24 cellular contexts compared by ENCODE assay signal in the genomic region with DNA sequence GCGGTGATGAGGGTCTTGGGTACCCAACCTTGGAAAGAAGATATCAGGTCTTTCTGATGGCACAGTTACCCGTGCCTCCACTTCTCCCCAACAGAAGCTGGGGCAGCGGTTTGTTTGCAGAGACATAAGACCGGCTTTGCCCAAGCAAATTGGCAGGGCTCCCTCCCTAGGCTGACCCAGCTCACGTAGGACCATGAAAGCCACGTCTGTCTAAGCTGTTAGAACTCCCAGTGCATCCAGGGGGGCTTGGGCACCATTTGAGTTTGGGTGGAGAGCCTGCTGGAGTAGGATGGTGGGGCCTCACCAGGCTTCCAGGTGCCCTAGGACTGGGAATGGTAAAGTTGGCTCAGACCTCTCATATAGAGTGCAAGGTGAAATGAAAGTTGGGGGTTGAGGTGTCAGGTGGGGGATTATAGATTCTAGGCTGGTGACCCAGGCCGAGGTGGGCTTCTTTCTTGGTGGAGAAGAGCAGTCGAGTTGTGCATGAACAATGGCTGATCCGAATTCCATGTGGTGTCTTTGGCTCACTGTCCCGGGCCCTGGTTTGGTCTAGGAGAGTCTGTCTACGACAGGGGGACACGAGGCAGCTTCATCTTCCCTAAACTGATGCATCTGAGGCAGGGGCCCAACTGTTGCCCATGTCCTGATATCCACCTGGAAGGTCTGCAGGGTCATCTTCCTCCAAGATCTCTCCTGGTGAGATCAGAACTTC. TPM values are rescaled to one million over a fixed set of nuclear protein-coding genes. Genes with fewer than 3 reads are reported as not detected.
A peak's percentile ranks its signal among the peaks of the same experiment; 100 is the strongest.
DNase-seq lines count a peak whose midpoint lies in the region; ATAC-seq and TF ChIP-seq lines count a peak whose summit lies in the region.
"Had no signal": no experiment of that assay in that cellular context is flagged by ENCODE, and none has a peak within 500 bp of the region (broad histone marks: within the 10 kb centered on the region; RNA-seq: fewer than 3 reads in every experiment).

No MANE protein-coding gene starts in this region.

- intact Hi-C loops in upper lobe of right lung (cut with DNase I): no loop called here

- no peak for ATAC-seq in activated T-cell treated with anti-CD3 and anti-CD28 coated beads, Interleukin-2, amount 50 U/mL, for 72 hours (replicated peaks in 1 of 2)
- ATAC-seq in natural killer cell treated with Interleukin-12 subunit alpha and Interleukin-12 subunit beta and Interleukin-15 and Interleukin-18, amount 100 ng/mL, for 72 hours: no peak
- ATAC-seq in upper lobe of right lung: no peak
- ATAC-seq: A549, GM12878, left colon had no signal

- H3K9me3 ChIP-seq in upper lobe of right lung: no peaks in the 10 kb centered on the region
- H3K9me3 ChIP-seq: A549 had no signal

- H3K4me3 ChIP-seq in upper lobe of right lung: no peak overlapping the region
- H3K4me3 ChIP-seq: A549 had no signal

- peaks cover 17% of the 10 kb centered on the region for H3K4me1 Mint-ChIP-seq in activated T-cell treated with anti-CD3 and anti-CD28 coated beads, Interleukin-2, amount 50 U/mL, for 72 hours (ENCODE audit: low read depth)
- peaks cover 61% of the 10 kb centered on the region for H3K4me1 Mint-ChIP-seq in brain
- peaks cover 5% of the 10 kb centered on the region in 2 donors for H3K4me1 Mint-ChIP-seq in natural killer cell treated with Interleukin-12 subunit alpha and Interleukin-12 subunit beta and Interleukin-15 and Interleukin-18, amount 100 ng/mL, for 72 hours (ENCODE audit: low read depth in 2 of 2)

- H3K27me3 Mint-ChIP-seq in activated T-cell treated with anti-CD3 and anti-CD28 coated beads, Interleukin-2, amount 50 U/mL, for 72 hours (ENCODE audit: low read depth): peaks cover 68% of the 10 kb centered on the region
- peaks cover 68% of the 10 kb centered on the region for H3K27me3 Mint-ChIP-seq in brain
- H3K27me3 Mint-ChIP-seq in natural killer cell treated with Interleukin-12 subunit alpha and Interleukin-12 subunit beta and Interleukin-15 and Interleukin-18, amount 100 ng/mL, for 72 hours: peaks cover 30 to 47% of the 10 kb centered on the region in 2 donors

- H3K4me1 ChIP-seq in upper lobe of right lung: peaks cover 24% of the 10 kb centered on the region

- no peak overlapping the region for H3K27ac Mint-ChIP-seq in activated T-cell treated with anti-CD3 and anti-CD28 coated beads, Interleukin-2, amount 50 U/mL, for 72 hours
- peak overlapping the region in 2 of 5 experiments; percentile 19 to 78 for H3K27ac Mint-ChIP-seq in brain
- H3K27ac Mint-ChIP-seq in natural killer cell treated with Interleukin-12 subunit alpha and Interleukin-12 subunit beta and Interleukin-15 and Interleukin-18, amount 100 ng/mL, for 72 hours: no peak overlapping the region

- H3K36me3 Mint-ChIP-seq in activated T-cell treated with anti-CD3 and anti-CD28 coated beads, Interleukin-2, amount 50 U/mL, for 72 hours (ENCODE audit: insufficient read depth in 2 of 2): no peaks in the 10 kb centered on the region
- peaks cover 8% of the 10 kb centered on the region for H3K36me3 Mint-ChIP-seq in brain
- no peaks in the 10 kb centered on the region for H3K36me3 Mint-ChIP-seq in natural killer cell treated with Interleukin-12 subunit alpha and Interleukin-12 subunit beta and Interleukin-15 and Interleukin-18, amount 100 ng/mL, for 72 hours
- H3K36me3 Mint-ChIP-seq: activated naive CD4-positive, alpha-beta T cell treated with anti-CD3 and anti-CD28 coated beads, Interleukin-2, amount 10 ng/mL, durations not matched to agents 7 days and 5 days had no signal

- peak overlapping the region; percentile 11 to 39 for H3K4me3 Mint-ChIP-seq in activated T-cell treated with anti-CD3 and anti-CD28 coated beads, Interleukin-2, amount 50 U/mL, for 72 hours
- peak overlapping the region; percentile 52 to 92 (median 90) for H3K4me3 Mint-ChIP-seq in brain
- H3K4me3 Mint-ChIP-seq in natural killer cell treated with Interleukin-12 subunit alpha and Interleukin-12 subunit beta and Interleukin-15 and Interleukin-18, amount 100 ng/mL, for 72 hours: no peak overlapping the region

- H3K36me3 ChIP-seq in upper lobe of right lung: no peaks in the 10 kb centered on the region

- H3K27me3 ChIP-seq in upper lobe of right lung: peaks cover 61% of the 10 kb centered on the region

- TF ChIP-seq CTCF in brain (conservative IDR thresholded peaks at IDR 0.05) (no peak), upper lobe of right lung (IDR thresholded peaks at IDR 0.05) (no peak)

- no peaks in the 10 kb centered on the region for H3K9me3 Mint-ChIP-seq in activated T-cell treated with anti-CD3 and anti-CD28 coated beads, Interleukin-2, amount 50 U/mL, for 72 hours
- H3K9me3 Mint-ChIP-seq in brain: peaks cover 0 to 11% (median 0%) of the 10 kb centered on the region in 5 experiments
- H3K9me3 Mint-ChIP-seq in natural killer cell treated with Interleukin-12 subunit alpha and Interleukin-12 subunit beta and Interleukin-15 and Interleukin-18, amount 100 ng/mL, for 72 hours: no peaks in the 10 kb centered on the region
- H3K9me3 Mint-ChIP-seq: activated naive CD4-positive, alpha-beta T cell treated with anti-CD3 and anti-CD28 coated beads, Interleukin-2, amount 10 ng/mL, durations not matched to agents 7 days and 5 days had no signal

- no peak for DNase-seq in activated T-cell treated with anti-CD3 and anti-CD28 coated beads, Interleukin-2, amount 50 U/mL, for 72 hours
- DNase-seq in activated T-cell treated with anti-CD3 and anti-CD28 coated beads for 4 hours (no peak), upper lobe of right lung (peak; percentile 48), GM19238 (ENCODE audit: insufficient read length, low spot score) (no peak), DMS79 treated with DMSO at 0.1 percent for 48 hours (lab: John Stamatoyannopoulos, UW) (no peak), D341Med (ENCODE audit: low spot score) (no peak)
- DNase-seq in natural killer cell treated with Interleukin-12 subunit alpha and Interleukin-12 subunit beta and Interleukin-15 and Interleukin-18, amount 100 ng/mL, for 72 hours (ENCODE audit: low spot score): peak; percentile 53
- DNase-seq: activated CD4-positive, alpha-beta T cell treated with anti-CD3 and anti-CD28 coated beads, Interleukin-2, amount 50 U/mL, for 48 hours; activated naive CD4-positive, alpha-beta T cell treated with anti-CD3 and anti-CD28 coated beads, Interleukin-2, amount 10 ng/mL, durations not matched to agents 7 days and 5 days; C1 segment of cervical spinal cord; DMS153; effector memory CD4-positive, alpha-beta T cell; left colon; MM.1S; NCI-H1436 treated with DMSO at 0.1 percent for 48 hours; NCI-H2171 treated with DMSO at 0.1 percent for 48 hours; NCI-H526 treated with DMSO at 0.1 percent for 48 hours; retina; stimulated activated CD4-positive, alpha-beta T cell treated with anti-CD3 and anti-CD28 coated beads, Interleukin-4, amount 100 ng/mL, for 4 hours; SW 1271 had no signal

- H3K27ac ChIP-seq in upper lobe of right lung: no peak overlapping the region
- H3K27ac ChIP-seq: A549, VCaP had no signal

RNA-seq across cellular contexts. Expression of gene POU3F1, which starts 3.4 kb away (rescaled TPM):
- not detected for total RNA-seq in activated T-cell treated with anti-CD3 and anti-CD28 coated beads, Interleukin-2, amount 50 U/mL, for 72 hours
- polyA plus RNA-seq in brain (ENCODE audit: insufficient read depth, low read depth, low replicate concordance): 0.81 TPM
- under 1 TPM; 0.50 to 0.93 TPM for total RNA-seq in natural killer cell treated with Interleukin-12 subunit alpha and Interleukin-12 subunit beta and Interleukin-15 and Interleukin-18, amount 100 ng/mL, for 72 hours
- not detected for total RNA-seq in upper lobe of right lung
- total RNA-seq: left colon had no signal
- polyA plus RNA-seq: A549 had no signal

RNA-seq across cellular contexts. Expression of gene UTP11, which starts 30.7 kb away (rescaled TPM):
- total RNA-seq in activated T-cell treated with anti-CD3 and anti-CD28 coated beads, Interleukin-2, amount 50 U/mL, for 72 hours: 10 to 100 TPM; 28.4 to 31.7 TPM
- polyA plus RNA-seq in brain (ENCODE audit: insufficient read depth, low read depth, low replicate concordance): 29.6 TPM
- total RNA-seq in natural killer cell treated with Interleukin-12 subunit alpha and Interleukin-12 subunit beta and Interleukin-15 and Interleukin-18, amount 100 ng/mL, for 72 hours: 10 to 100 TPM; 59.9 to 60.0 TPM
- 29.1 TPM for total RNA-seq in upper lobe of right lung

RNA-seq across cellular contexts. Expression of gene FHL3, which starts 37.9 kb away (rescaled TPM):
- total RNA-seq in activated T-cell treated with anti-CD3 and anti-CD28 coated beads, Interleukin-2, amount 50 U/mL, for 72 hours: 10 to 100 TPM; 32.7 to 34.5 TPM
- polyA plus RNA-seq in brain (ENCODE audit: insufficient read depth, low read depth, low replicate concordance): 12.8 TPM
- 10 to 100 TPM; 24.5 TPM for total RNA-seq in natural killer cell treated with Interleukin-12 subunit alpha and Interleukin-12 subunit beta and Interleukin-15 and Interleukin-18, amount 100 ng/mL, for 72 hours
- total RNA-seq in upper lobe of right lung: 22.4 TPM

RNA-seq across cellular contexts. Expression of gene SF3A3, which starts 53.4 kb away (rescaled TPM):
- 10 to 100 TPM; 67.9 to 81.4 TPM for total RNA-seq in activated T-cell treated with anti-CD3 and anti-CD28 coated beads, Interleukin-2, amount 50 U/mL, for 72 hours
- 88.2 TPM for polyA plus RNA-seq in brain (ENCODE audit: insufficient read depth, low read depth, low replicate concordance)
- 100 to 1,000 TPM in 1 of 2 donors, 10 to 100 TPM in 1; 90.7 to 174 TPM for total RNA-seq in natural killer cell treated with Interleukin-12 subunit alpha and Interleukin-12 subunit beta and Interleukin-15 and Interleukin-18, amount 100 ng/mL, for 72 hours
- 48.7 TPM for total RNA-seq in upper lobe of right lung

Comparison
In these comparisons a context has a peak if more than half of its experiments do, and no peak if none do; other contexts are left out.
1. DNase-seq: peak in natural killer cell treated with Interleukin-12 subunit alpha and Interleukin-12 subunit beta and Interleukin-15 and Interleukin-18, amount 100 ng/mL, for 72 hours (single experiment) and upper lobe of right lung (single experiment); none in activated T-cell treated with anti-CD3 and anti-CD28 coated beads, Interleukin-2, amount 50 U/mL, for 72 hours (0 of 2), activated T-cell treated with anti-CD3 and anti-CD28 coated beads for 4 hours (single experiment), GM19238 (single experiment), DMS79 treated with DMSO at 0.1 percent for 48 hours (single experiment) and D341Med (single experiment).